1 cellular context compared by ENCODE assay signal in the genomic region with DNA sequence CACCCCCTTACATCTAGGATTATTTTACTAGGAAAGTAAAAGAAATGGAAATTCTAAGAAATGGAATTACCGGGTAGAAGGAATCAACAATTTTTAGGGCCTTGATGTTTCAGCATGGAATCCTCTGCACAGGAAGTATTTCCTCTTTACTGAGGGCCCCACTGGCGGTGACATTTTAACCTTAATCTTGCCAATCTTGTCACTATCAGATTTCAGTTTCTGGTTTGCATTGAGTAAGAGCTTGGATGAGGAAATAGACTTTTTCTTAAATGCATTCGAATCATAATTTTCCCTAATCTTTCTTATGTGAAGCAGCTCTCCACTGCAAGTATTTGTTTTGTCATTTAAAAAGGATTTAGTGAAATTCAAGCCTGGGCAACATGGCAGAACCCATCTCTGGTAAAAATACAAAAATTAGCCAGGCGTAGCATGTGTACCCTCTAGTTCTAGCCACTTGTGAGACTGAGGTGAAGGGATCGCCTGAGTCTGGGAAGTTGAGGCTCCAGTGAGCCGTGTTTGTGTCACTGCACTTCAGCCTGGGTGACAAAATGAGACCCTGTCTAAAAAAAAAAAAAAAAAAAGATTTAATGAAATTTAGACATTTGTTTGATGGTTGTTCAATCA.
TF ChIP-seq lines count a peak whose summit lies in the region.

No MANE protein-coding gene starts in this region.

TF ChIP-seq in SK-N-SH treated with all-trans-retinoic acid at 6 μM for 48 hours, 23 proteins besides CTCF, POLR2A, EP300 and RAD21 (continued from another document):
- TF ChIP-seq, protein P1, sequence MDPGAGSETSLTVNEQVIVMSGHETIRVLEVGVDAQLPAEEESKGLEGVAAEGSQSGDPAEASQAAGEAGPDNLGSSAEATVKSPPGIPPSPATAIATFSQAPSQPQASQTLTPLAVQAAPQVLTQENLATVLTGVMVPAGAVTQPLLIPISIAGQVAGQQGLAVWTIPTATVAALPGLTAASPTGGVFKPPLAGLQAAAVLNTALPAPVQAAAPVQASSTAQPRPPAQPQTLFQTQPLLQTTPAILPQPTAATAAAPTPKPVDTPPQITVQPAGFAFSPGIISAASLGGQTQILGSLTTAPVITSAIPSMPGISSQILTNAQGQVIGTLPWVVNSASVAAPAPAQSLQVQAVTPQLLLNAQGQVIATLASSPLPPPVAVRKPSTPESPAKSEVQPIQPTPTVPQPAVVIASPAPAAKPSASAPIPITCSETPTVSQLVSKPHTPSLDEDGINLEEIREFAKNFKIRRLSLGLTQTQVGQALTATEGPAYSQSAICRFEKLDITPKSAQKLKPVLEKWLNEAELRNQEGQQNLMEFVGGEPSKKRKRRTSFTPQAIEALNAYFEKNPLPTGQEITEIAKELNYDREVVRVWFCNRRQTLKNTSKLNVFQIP (CRISPR knock-in tag; IDR thresholded peaks at IDR 0.05; ENCODE audit: borderline replicate concordance, low read depth), result no peak
- TF ChIP-seq SNAI2 (CRISPR knock-in tag; IDR thresholded peaks at IDR 0.05), result no peak
TF ChIP-seq in SK-N-SH treated with all-trans-retinoic acid at 6 μM for 48 hours: peak in this region for 0.
